Comparison of ENCODE assay signal across 8 cellular contexts in the genomic region with DNA sequence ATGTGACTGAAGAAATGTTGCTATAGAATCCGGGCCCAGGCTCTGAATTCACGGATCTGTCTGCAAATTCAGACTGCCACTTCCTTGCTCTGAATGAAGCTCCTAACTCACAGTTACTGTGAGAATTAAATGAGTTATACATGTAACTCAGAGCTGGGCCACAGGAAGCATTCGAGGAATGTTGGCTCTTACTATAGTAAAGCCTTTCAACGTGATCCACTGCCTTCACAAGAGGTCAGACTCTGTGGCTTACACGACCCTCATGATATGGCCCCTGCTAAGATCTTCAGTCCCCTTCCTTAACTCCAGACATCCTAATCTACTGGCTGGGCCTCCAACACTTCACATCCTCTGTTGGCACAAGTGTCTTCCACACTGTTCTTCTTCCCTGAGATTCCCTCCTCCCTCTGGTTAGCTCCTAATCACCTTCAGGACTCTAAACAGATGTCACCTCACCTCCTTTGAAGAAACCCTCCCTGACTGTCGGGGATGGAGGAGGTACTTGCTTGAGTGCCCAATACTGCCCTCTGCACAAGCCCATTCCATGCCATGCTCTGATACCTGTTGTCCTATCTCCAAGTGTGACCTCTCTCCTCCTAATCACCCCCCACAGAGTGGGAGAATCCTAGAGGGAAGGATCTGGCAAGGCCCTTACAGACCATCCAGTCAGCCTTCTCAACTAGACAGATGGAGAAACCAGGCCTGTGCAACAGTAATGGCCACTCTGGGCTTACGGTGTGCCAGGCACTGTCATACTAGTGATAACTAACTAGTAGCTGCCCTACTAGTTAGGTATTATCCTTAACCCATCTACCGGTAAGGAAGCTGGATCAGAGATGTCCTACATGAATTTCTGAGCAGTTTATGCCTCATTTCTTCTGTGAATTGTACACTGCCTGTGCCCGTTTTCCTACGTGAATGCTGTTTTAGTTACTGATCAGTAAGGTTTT. TPM values are rescaled to one million over a fixed set of nuclear protein-coding genes. Genes with fewer than 3 reads are reported as not detected.
DNase-seq lines count a peak whose midpoint lies in the region; ATAC-seq and TF ChIP-seq lines count a peak whose summit lies in the region.

No MANE protein-coding gene starts in this region.

- H2AK5ac ChIP-seq in mesenchymal stem cell (ENCODE audit: low read length, severe bottlenecking): peak overlapping the region; percentile 60

- H3K4me2 ChIP-seq in mesenchymal stem cell (ENCODE audit: low read length, poor library complexity, severe bottlenecking): peak overlapping the region; percentile 78

- H2BK120ac ChIP-seq in mesenchymal stem cell (ENCODE audit: low read depth, low read length): no peak overlapping the region

- H2BK5ac ChIP-seq in mesenchymal stem cell (ENCODE audit: low read depth, low read length, poor library complexity, severe bottlenecking): no peak overlapping the region

- peaks cover 5% of the 10 kb centered on the region for H3K4me1 ChIP-seq in A673 (ENCODE audit: insufficient read depth, low read length, poor library complexity, severe bottlenecking)
- H3K4me1 ChIP-seq in mesenchymal stem cell (ENCODE audit: control insufficient read depth, insufficient read depth, low read depth, low read length): peaks cover 6% of the 10 kb centered on the region

- peak overlapping the region in 1 of 2 experiments; percentile 55 for H3K18ac ChIP-seq in mesenchymal stem cell (ENCODE audit: low read depth in 1 of 2, low read length in 2 of 2)

- H2BK15ac ChIP-seq in mesenchymal stem cell (ENCODE audit: low read depth, poor library complexity, severe bottlenecking): no peak overlapping the region

- intact Hi-C loops in A673 (cut with micrococcal nuclease; ENCODE audit: unreplicated experiment): no loop called here

- TF ChIP-seq CTCF in A673 (conservative IDR thresholded peaks at IDR 0.05; ENCODE audit: low read depth, low read length) (no peak), HL-60 (IDR thresholded peaks at IDR 0.05; ENCODE audit: insufficient read depth, low read length) (no peak), brain microvascular endothelial cell (IDR thresholded peaks at IDR 0.05; ENCODE audit: low read depth, low read length, missing control alignments) (no peak)

- H3K9me3 ChIP-seq in A673 (ENCODE audit: low read depth, low read length, poor library complexity, severe bottlenecking) (no peaks in the 10 kb centered on the region), mesenchymal stem cell (ENCODE audit: control insufficient read depth, low read length) (no peaks in the 10 kb centered on the region)

- no peak for DNase-seq in A673 (ENCODE audit: low spot score)
- DNase-seq in HL-60 (ENCODE audit: low read depth in 1 of 2, low spot score in 1 of 2): no peak
- peak; percentile 33 for DNase-seq in brain microvascular endothelial cell
- peak; percentile 38 for DNase-seq in mesenchymal stem cell
- DNase-seq in NK-92 treated with Interleukin-12 subunit alpha and Interleukin-12 subunit beta, amount 100 ng/mL, for 24 hours (lab: John Stamatoyannopoulos, UW): no peak
- no peak for DNase-seq in 8988T
- no peak for DNase-seq in NOMO-1 treated with dmso at 0.1 percent for 144 hours (lab: John Stamatoyannopoulos, UW; ENCODE audit: unreplicated experiment)

- in situ Hi-C loops in brain microvascular endothelial cell (cut with HindIII; ENCODE audit: low pct_ligation_motif_present, low sequenced_read_pairs): no loop called here

- peak overlapping the region; percentile 4 for H4K91ac ChIP-seq in mesenchymal stem cell (ENCODE audit: low read length)

- H3K36me3 ChIP-seq in A673 (ENCODE audit: insufficient read depth, low read length, poor library complexity, severe bottlenecking): peaks cover 32% of the 10 kb centered on the region
- peaks cover 28% of the 10 kb centered on the region for H3K36me3 ChIP-seq in brain microvascular endothelial cell (replicated peaks)
- H3K36me3 ChIP-seq in mesenchymal stem cell (ENCODE audit: control insufficient read depth in 1 of 2, insufficient read depth in 2 of 2, low read depth in 1 of 2, low read length in 2 of 2): peaks cover 17 to 71% of the 10 kb centered on the region in 2 experiments

- peaks cover 12% of the 10 kb centered on the region for H3K79me1 ChIP-seq in mesenchymal stem cell (replicated peaks; ENCODE audit: low read length, poor library complexity, severe bottlenecking)

- CTCF ChIA-PET in A673 (lab: Charles Lee): no interaction called here

- no TSS peak for BruUV-seq in A673 (replicated peaks; lab: Mats Ljungman, UMichigan)

- H3K4ac ChIP-seq in mesenchymal stem cell (ENCODE audit: low read depth in 1 of 2, low read length in 2 of 2): peak overlapping the region in 1 of 2 experiments; percentile 69

- H3K27ac ChIP-seq in A673 (ENCODE audit: low read depth, low read length, poor library complexity, severe bottlenecking): no peak overlapping the region
- H3K27ac ChIP-seq in HL-60 (replicated peaks): peak overlapping the region; percentile 88
- peak overlapping the region; percentile 63 for H3K27ac ChIP-seq in brain microvascular endothelial cell
- H3K27ac ChIP-seq in mesenchymal stem cell (ENCODE audit: low read length, poor library complexity, severe bottlenecking): peak overlapping the region; percentile 55

- peak overlapping the region in 1 of 2 experiments; percentile 96 for H3K23ac ChIP-seq in mesenchymal stem cell (ENCODE audit: low read length in 2 of 2)

- peak overlapping the region in 1 of 2 experiments; percentile 77 for H3K14ac ChIP-seq in mesenchymal stem cell (ENCODE audit: low read length in 2 of 2)

- WGBS in mesenchymal stem cell: 67% methylated on average over 10 of the region's 10 CpGs

- ATAC-seq in HG02852 (IDR thresholded peaks at IDR 0.05; ENCODE audit: unreplicated experiment): no peak

- no peaks in the 10 kb centered on the region for H3K27me3 ChIP-seq in A673 (replicated peaks; ENCODE audit: insufficient read depth, low read depth, low read length, poor library complexity)
- H3K27me3 ChIP-seq in HL-60 (ENCODE audit: insufficient read depth, poor library complexity, severe bottlenecking): no peaks in the 10 kb centered on the region
- no peaks in the 10 kb centered on the region for H3K27me3 ChIP-seq in brain microvascular endothelial cell (replicated peaks)
- no peaks in the 10 kb centered on the region for H3K27me3 ChIP-seq in mesenchymal stem cell (ENCODE audit: control insufficient read depth in 1 of 2, insufficient read depth in 1 of 2, low read length in 2 of 2)

- peak overlapping the region; percentile 77 for H3K4me3 ChIP-seq in A673 (ENCODE audit: low read depth, low read length, poor library complexity, severe bottlenecking)
- H3K4me3 ChIP-seq in HL-60 (replicated peaks; ENCODE audit: insufficient read depth, low read length): peak overlapping the region; percentile 83
- H3K4me3 ChIP-seq in brain microvascular endothelial cell (ENCODE audit: low read depth, low read length): peak overlapping the region; percentile 94
- peak overlapping the region; percentile 15 to 95 for H3K4me3 ChIP-seq in mesenchymal stem cell (ENCODE audit: insufficient read depth in 1 of 2, low read depth in 1 of 2, low read length in 2 of 2)

- peak overlapping the region; percentile 97 for H3K9ac ChIP-seq in mesenchymal stem cell (ENCODE audit: low read length)

- H4K8ac ChIP-seq in mesenchymal stem cell (ENCODE audit: low read length): peak overlapping the region; percentile 28

- H2BK12ac ChIP-seq in mesenchymal stem cell (ENCODE audit: low read length in 2 of 2): peak overlapping the region in 1 of 2 experiments; percentile 37

- POLR2A ChIA-PET in A673 (lab: Charles Lee; ENCODE audit: low non-redundant PET): no interaction called here

- H2AFZ ChIP-seq in mesenchymal stem cell (ENCODE audit: low read depth, low read length): no peak overlapping the region

RNA-seq across cellular contexts. Expression of gene ACTR8, which starts 1.3 kb away (rescaled TPM):
- total RNA-seq in A673 (2021): 21.1 and 26.9 TPM in 2 replicates
- polyA plus RNA-seq in mesenchymal stem cell (2013, experiment 1 of 2): 18.4 TPM
- polyA plus RNA-seq in mesenchymal stem cell (2013, experiment 2 of 2): 19.2 TPM

RNA-seq across cellular contexts. Expression of gene SELENOK, which starts 11.0 kb away (rescaled TPM):
- total RNA-seq in A673 (2021): 19.9 and 20.7 TPM in 2 replicates
- polyA plus RNA-seq in mesenchymal stem cell (2013, experiment 1 of 2): 54.5 TPM
- 57.9 TPM for polyA plus RNA-seq in mesenchymal stem cell (2013, experiment 2 of 2)

RNA-seq across cellular contexts. Expression of gene IL17RB, which starts 34.3 kb away (rescaled TPM):
- not detected in 2 replicates for total RNA-seq in A673 (2021)
- polyA plus RNA-seq in mesenchymal stem cell (2013, experiment 1 of 2): not detected
- polyA plus RNA-seq in mesenchymal stem cell (2013, experiment 2 of 2): 0.04 TPM

RNA-seq across cellular contexts. Expression of gene CHDH, which starts 34.5 kb away (rescaled TPM):
- total RNA-seq in A673 (2021): 0.24 TPM in 1 of 2 replicates, not detected in the other
- 0.01 TPM for polyA plus RNA-seq in mesenchymal stem cell (2013, experiment 1 of 2)
- under 0.01 TPM for polyA plus RNA-seq in mesenchymal stem cell (2013, experiment 2 of 2)

Comparison
In these comparisons a context has a peak if more than half of its experiments do, and no peak if none do; other contexts are left out.
1. DNase-seq: peak in brain microvascular endothelial cell (single experiment) and mesenchymal stem cell (single experiment); none in A673 (single experiment), HL-60 (0 of 2), NK-92 treated with Interleukin-12 subunit alpha and Interleukin-12 subunit beta, amount 100 ng/mL, for 24 hours (single experiment), 8988T (single experiment) and NOMO-1 treated with dmso at 0.1 percent for 144 hours (single experiment).
2. Peak in every context shown above with its lines, with median percentiles within 50 percentile points of each other: H3K4me3 ChIP-seq.